Comparison of ENCODE assay signal across 1 cellular context in the genomic region with DNA sequence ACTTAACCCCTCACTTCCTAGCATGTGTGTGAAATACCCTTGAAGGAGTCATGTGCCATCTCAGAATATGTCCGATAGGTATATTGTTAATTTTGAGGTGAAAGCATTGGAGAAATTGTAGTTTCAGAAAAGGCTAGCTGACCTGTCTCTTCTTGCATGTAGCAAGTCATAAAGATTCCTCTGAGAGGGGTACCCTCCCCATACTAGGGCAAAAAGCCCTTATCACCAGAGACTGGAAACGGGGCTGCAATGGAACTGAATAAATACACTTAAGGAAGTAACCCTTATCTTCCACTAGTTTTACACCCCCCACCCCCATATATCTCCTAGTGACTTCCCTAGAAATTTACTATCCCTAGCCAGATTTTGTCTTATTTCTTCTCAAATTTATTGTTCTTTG.
TF ChIP-seq lines count a peak whose summit lies in the region.

No MANE protein-coding gene starts in this region.

TF ChIP-seq in HCT116, 20 proteins besides CTCF, POLR2A, EP300 and RAD21 (continued from another document):
- TF ChIP-seq, protein P1, sequence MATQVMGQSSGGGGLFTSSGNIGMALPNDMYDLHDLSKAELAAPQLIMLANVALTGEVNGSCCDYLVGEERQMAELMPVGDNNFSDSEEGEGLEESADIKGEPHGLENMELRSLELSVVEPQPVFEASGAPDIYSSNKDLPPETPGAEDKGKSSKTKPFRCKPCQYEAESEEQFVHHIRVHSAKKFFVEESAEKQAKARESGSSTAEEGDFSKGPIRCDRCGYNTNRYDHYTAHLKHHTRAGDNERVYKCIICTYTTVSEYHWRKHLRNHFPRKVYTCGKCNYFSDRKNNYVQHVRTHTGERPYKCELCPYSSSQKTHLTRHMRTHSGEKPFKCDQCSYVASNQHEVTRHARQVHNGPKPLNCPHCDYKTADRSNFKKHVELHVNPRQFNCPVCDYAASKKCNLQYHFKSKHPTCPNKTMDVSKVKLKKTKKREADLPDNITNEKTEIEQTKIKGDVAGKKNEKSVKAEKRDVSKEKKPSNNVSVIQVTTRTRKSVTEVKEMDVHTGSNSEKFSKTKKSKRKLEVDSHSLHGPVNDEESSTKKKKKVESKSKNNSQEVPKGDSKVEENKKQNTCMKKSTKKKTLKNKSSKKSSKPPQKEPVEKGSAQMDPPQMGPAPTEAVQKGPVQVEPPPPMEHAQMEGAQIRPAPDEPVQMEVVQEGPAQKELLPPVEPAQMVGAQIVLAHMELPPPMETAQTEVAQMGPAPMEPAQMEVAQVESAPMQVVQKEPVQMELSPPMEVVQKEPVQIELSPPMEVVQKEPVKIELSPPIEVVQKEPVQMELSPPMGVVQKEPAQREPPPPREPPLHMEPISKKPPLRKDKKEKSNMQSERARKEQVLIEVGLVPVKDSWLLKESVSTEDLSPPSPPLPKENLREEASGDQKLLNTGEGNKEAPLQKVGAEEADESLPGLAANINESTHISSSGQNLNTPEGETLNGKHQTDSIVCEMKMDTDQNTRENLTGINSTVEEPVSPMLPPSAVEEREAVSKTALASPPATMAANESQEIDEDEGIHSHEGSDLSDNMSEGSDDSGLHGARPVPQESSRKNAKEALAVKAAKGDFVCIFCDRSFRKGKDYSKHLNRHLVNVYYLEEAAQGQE (IDR thresholded peaks at IDR 0.05; ENCODE audit: low read depth) = no peak
- TF ChIP-seq FOSL1 (IDR thresholded peaks at IDR 0.05; ENCODE audit: low read depth) (no peak), EZH2 (IDR thresholded peaks at IDR 0.05) (no peak), SIN3A (IDR thresholded peaks at IDR 0.05; ENCODE audit: low read depth) (no peak), EZH2phosphoT487 (IDR thresholded peaks at IDR 0.05; ENCODE audit: borderline replicate concordance) (no peak), JUND (IDR thresholded peaks at IDR 0.05) (no peak), TCF7L2 (IDR thresholded peaks at IDR 0.05; ENCODE audit: borderline replicate concordance, extremely low read depth, insufficient read depth, insufficient read length) (no peak)
